ENCODE assay signal across 11 cellular contexts in genomic region chr2:96665717-96666116, GRCh38. TPM values are rescaled to one million over a fixed set of nuclear protein-coding genes. Genes with fewer than 3 reads are reported as not detected.
DNase-seq lines count a peak whose midpoint lies in the region; FAIRE-seq and TF ChIP-seq lines count a peak whose summit lies in the region.
"Not testable (repeated sequence)": the region's sequence is repeated elsewhere in the genome, so short reads cannot be mapped to it uniquely, and the experiment has no call there.
"Had no signal": no experiment of that assay in that cellular context is flagged by ENCODE, and none has a peak within 500 bp of the region (broad histone marks: within the 10 kb centered on the region; RNA-seq: fewer than 3 reads in every experiment).

No MANE protein-coding gene starts in this region.

- intact Hi-C loops in A673 (cut with micrococcal nuclease; ENCODE audit: unreplicated experiment); uterus (cut with DNase I; ENCODE audit: low total_unique reads): not testable (repeated sequence)
- intact Hi-C loops in ascending aorta (cut with DNase I): loop anchor here (1.0 to 5.0 kb wide), 3 partner anchors 27 to 95 kb away; partner anchors contain the start of genes CNNM4 and KANSL3

- H3K4me1 ChIP-seq in A673 (ENCODE audit: insufficient read depth, low read length, poor library complexity, severe bottlenecking) (peaks cover 23% of the 10 kb centered on the region), ascending aorta (peaks cover 8 to 12% of the 10 kb centered on the region in 2 donors), osteoblast (ENCODE audit: insufficient read depth, low read length) (peaks cover 16% of the 10 kb centered on the region), skeletal muscle satellite cell (ENCODE audit: control insufficient read depth, insufficient read depth, low read length) (peaks cover 16% of the 10 kb centered on the region)
- H3K4me1 ChIP-seq in hepatocyte (ENCODE audit: insufficient read depth); uterus: not testable (repeated sequence)

- H3K4me3 ChIP-seq in A673 (ENCODE audit: low read depth, low read length, poor library complexity, severe bottlenecking); ascending aorta; hepatocyte; osteoblast (ENCODE audit: insufficient read depth, low read length); skeletal muscle satellite cell (ENCODE audit: low read length); uterus: not testable (repeated sequence)

- H4K20me1 ChIP-seq in hepatocyte (ENCODE audit: insufficient read depth, poor library complexity, severe bottlenecking); osteoblast (ENCODE audit: insufficient read depth, low read length): not testable (repeated sequence)

- TF ChIP-seq POLR2A in uterus (IDR thresholded peaks at IDR 0.05): not testable (repeated sequence)

- H3K9me2 ChIP-seq in hepatocyte (replicated peaks; ENCODE audit: insufficient read depth): not testable (repeated sequence)

- H3K36me3 ChIP-seq in A673 (ENCODE audit: insufficient read depth, low read length, poor library complexity, severe bottlenecking); ascending aorta; hepatocyte (replicated peaks; ENCODE audit: insufficient read depth, low read depth); osteoblast (ENCODE audit: insufficient read depth, low read length); skeletal muscle satellite cell (ENCODE audit: insufficient read depth, low read length); uterus: not testable (repeated sequence)

- CTCF ChIA-PET in A673 (lab: Charles Lee): not testable (repeated sequence)

- FAIRE-seq in HTR-8/SVneo (lab: Jason Lieb, UNC): peak; percentile 46

- H3K27ac ChIP-seq in A673 (ENCODE audit: low read depth, low read length, poor library complexity, severe bottlenecking) (peak overlapping the region; percentile 66), ascending aorta (peak overlapping the region; percentile 87 to 92), epithelial cell of prostate (peak overlapping the region; percentile 82), hepatocyte (peak overlapping the region; percentile 49), osteoblast (ENCODE audit: low read depth, low read length) (peak overlapping the region; percentile 85), uterus (peak overlapping the region; percentile 63 to 70)

- not testable (repeated sequence) for H2AFZ ChIP-seq in hepatocyte; osteoblast (ENCODE audit: low read length)

- not testable (repeated sequence) for H3K79me2 ChIP-seq in hepatocyte; osteoblast (ENCODE audit: insufficient read depth, low read length)

- POLR2A ChIA-PET in A673 (lab: Charles Lee; ENCODE audit: low non-redundant PET): not testable (repeated sequence)

- not testable (repeated sequence) for TF ChIP-seq CTCF in A673 (conservative IDR thresholded peaks at IDR 0.05; ENCODE audit: low read depth, low read length); ascending aorta (IDR thresholded peaks at IDR 0.05); hepatocyte (IDR thresholded peaks at IDR 0.05; ENCODE audit: poor library complexity); osteoblast (IDR thresholded peaks at IDR 0.05; ENCODE audit: extremely low read depth, low read depth, low read length); uterus (IDR thresholded peaks at IDR 0.05)

- not testable (repeated sequence) for H3K9me3 ChIP-seq in A673 (ENCODE audit: low read depth, low read length, poor library complexity, severe bottlenecking); ascending aorta; hepatocyte (ENCODE audit: low read depth); osteoblast (ENCODE audit: low read depth, low read length); skeletal muscle satellite cell (replicated peaks; ENCODE audit: low read length); uterus

- not testable (repeated sequence) for H3K4me2 ChIP-seq in hepatocyte; skeletal muscle satellite cell (ENCODE audit: low read length)
- H3K4me2 ChIP-seq in osteoblast (ENCODE audit: insufficient read depth, low read length): peak overlapping the region; percentile 74

- not testable (repeated sequence) for H3K27me3 ChIP-seq in A673 (replicated peaks; ENCODE audit: insufficient read depth, low read depth, low read length, poor library complexity); ascending aorta; hepatocyte; osteoblast (ENCODE audit: insufficient read depth, low read length); skeletal muscle satellite cell (ENCODE audit: control insufficient read depth, insufficient read depth, low read length); uterus

- peak overlapping the region; percentile 5 for H3K9ac ChIP-seq in skeletal muscle satellite cell (ENCODE audit: low read depth, low read length)

- DNase-seq in A673 (ENCODE audit: low spot score); HTR-8/SVneo (ENCODE audit: insufficient read length, low spot score); ascending aorta (ENCODE audit: low spot score in 2 of 2); epithelial cell of prostate (ENCODE audit: low read depth, low spot score); hepatocyte (ENCODE audit: low spot score); osteoblast (ENCODE audit: insufficient read length, low spot score, missing footprints); uterus: not testable (repeated sequence)

- BruUV-seq in A673 (replicated peaks; lab: Mats Ljungman, UMichigan): TSS peak; percentile 85

- 98% methylated on average over 3 of the region's 3 CpGs for WGBS in hepatocyte (ENCODE audit: low lambda C conversion rate, missing lambda C conversion rate)

RNA-seq across cellular contexts. Expression of gene FER1L5, which starts 23.2 kb away (rescaled TPM):
- 1.2 TPM in 2 replicates for total RNA-seq in A673 (2021)
- not detected for total RNA-seq in ascending aorta
- 0.10 and 0.28 TPM in 2 replicates for total RNA-seq in hepatocyte
- 0.21 and 0.33 TPM in 2 replicates for polyA plus RNA-seq in hepatocyte
- 1.1 and 1.2 TPM in 2 replicates for total RNA-seq in osteoblast
- 0.22 and 0.25 TPM in 2 replicates for total RNA-seq in skeletal muscle satellite cell (2012; rRNA removed)
- 1 to 10 TPM in 1 of 4 donors, under 1 TPM in 1, not detected in 2; 0.40 to 1.6 TPM for total RNA-seq in uterus
- total RNA-seq: CD4-positive, CD25-positive, alpha-beta regulatory T cell; H4; RPMI7951 had no signal

RNA-seq across cellular contexts. Expression of gene KANSL3, which starts 27.6 kb away (rescaled TPM):
- total RNA-seq in A673 (2021) (71.8 and 77.9 TPM in 2 replicates), ascending aorta (56.1 TPM), hepatocyte (26.7 and 27.7 TPM in 2 replicates), osteoblast (46.9 and 50.3 TPM in 2 replicates), uterus (10 to 100 TPM; 13.5 to 73.0 (median 62.1) TPM)
- 18.4 and 20.4 TPM in 2 replicates for polyA plus RNA-seq in hepatocyte
- total RNA-seq in skeletal muscle satellite cell (2012; rRNA removed): 13.3 and 14.7 TPM in 2 replicates
